Comparison of ENCODE assay signal across 8 cellular contexts in genomic region chr7:140475747-140476333, GRCh38. TPM values are rescaled to one million over a fixed set of nuclear protein-coding genes. Genes with fewer than 3 reads are reported as not detected.
A peak's percentile ranks its signal among the peaks of the same experiment; 100 is the strongest.
DNase-seq lines count a peak whose midpoint lies in the region; ATAC-seq and TF ChIP-seq lines count a peak whose summit lies in the region.

No MANE protein-coding gene starts in this region.

- peak; percentile 86 for TF ChIP-seq CTCF in chondrocyte (IDR thresholded peaks at IDR 0.05)

- no peaks in the 10 kb centered on the region for H3K36me3 Mint-ChIP-seq in chondrocyte (ENCODE audit: low read depth)

- peak; percentile 22 for DNase-seq in stimulated activated CD4-positive, alpha-beta T cell treated with anti-CD3 and anti-CD28 coated beads, Interleukin-12 subunit alpha, Interleukin-12 subunit beta, amount 100 ng/mL, for 4 hours
- no peak for DNase-seq in stimulated activated CD4-positive, alpha-beta T cell treated with anti-CD3 and anti-CD28 coated beads, Interleukin-1b, Interleukin-23, amount 100 ng/mL, for 48 hours
- DNase-seq in NCI-H1092 (lab: John Stamatoyannopoulos, UW) (peak; percentile 22), T follicular helper cell (ENCODE audit: low read depth) (peak; percentile 44), chondrocyte (ENCODE audit: low spot score) (no peak), mucosa of gallbladder (ENCODE audit: low spot score) (peak; percentile 32)

- ATAC-seq in GM19452 (IDR thresholded peaks at IDR 0.05; ENCODE audit: unreplicated experiment) (no peak), GM18517 (IDR thresholded peaks at IDR 0.05; ENCODE audit: unreplicated experiment) (no peak)

- H3K27me3 Mint-ChIP-seq in chondrocyte (ENCODE audit: low read depth) = no peaks in the 10 kb centered on the region

- H3K9me3 Mint-ChIP-seq in chondrocyte (ENCODE audit: low read depth) = no peaks in the 10 kb centered on the region

- no peak overlapping the region for H3K4me3 Mint-ChIP-seq in chondrocyte (ENCODE audit: unreplicated experiment)

- H3K27ac Mint-ChIP-seq in chondrocyte (ENCODE audit: unreplicated experiment) = peak overlapping the region; percentile 17

- H3K4me1 Mint-ChIP-seq in chondrocyte (ENCODE audit: low read depth) = peaks cover 23% of the 10 kb centered on the region

RNA-seq across cellular contexts. Expression of gene MKRN1, which starts 3.5 kb away (rescaled TPM):
- total RNA-seq in chondrocyte (64.7 to 70.1 TPM (median 67.9 TPM) in 3 replicates), mucosa of gallbladder (118 TPM)

Comparison
In these comparisons a context has a peak if more than half of its experiments do, and no peak if none do; other contexts are left out.
1. DNase-seq: peak in stimulated activated CD4-positive, alpha-beta T cell treated with anti-CD3 and anti-CD28 coated beads, Interleukin-12 subunit alpha, Interleukin-12 subunit beta, amount 100 ng/mL, for 4 hours (single experiment), NCI-H1092 (single experiment), T follicular helper cell (single experiment) and mucosa of gallbladder (single experiment); none in stimulated activated CD4-positive, alpha-beta T cell treated with anti-CD3 and anti-CD28 coated beads, Interleukin-1b, Interleukin-23, amount 100 ng/mL, for 48 hours (single experiment) and chondrocyte (single experiment).